11 cellular contexts compared by ENCODE assay signal in genomic region chr21:41677671-41678015, GRCh38.
DNase-seq lines count a peak whose midpoint lies in the region; ATAC-seq and TF ChIP-seq lines count a peak whose summit lies in the region.
"Had no signal": no experiment of that assay in that cellular context is flagged by ENCODE, and none has a peak within 500 bp of the region (broad histone marks: within the 10 kb centered on the region; RNA-seq: fewer than 3 reads in every experiment).

No MANE protein-coding gene starts in this region.

- POLR2A ChIA-PET in PC-9 (lab: Charles Lee; ENCODE audit: unreplicated experiment): interaction anchor here (0.7 to 2.4 kb wide), 11 partner anchors 13 to 101 kb away, joined by 4 to 25 read pairs (median 12); no protein-coding TSS in a partner anchor

- no peaks in the 10 kb centered on the region for H3K27me3 ChIP-seq in PC-9 (ENCODE audit: insufficient read depth, low read depth)
- H3K27me3 ChIP-seq in foreskin keratinocyte: no peaks in the 10 kb centered on the region
- no peaks in the 10 kb centered on the region for H3K27me3 ChIP-seq in thymus (ENCODE audit: control insufficient read depth, insufficient read depth)

- BruUV-seq in PC-9 (replicated peaks; lab: Mats Ljungman, UMichigan): no TSS peak

- CTCF ChIA-PET in PC-9 (lab: Charles Lee): interaction anchor here (1.0 to 1.6 kb wide), 2 partner anchors 43 to 65 kb away, joined by 6 read pairs; no protein-coding TSS in a partner anchor

- H3F3A ChIP-seq in PC-9 (ENCODE audit: insufficient read depth, low read depth): peaks cover 64% of the 10 kb centered on the region

- H3K4me3 ChIP-seq in PC-9: peak overlapping the region; percentile 56; the same call in 1 of the 2 replicates
- no peak overlapping the region for H3K4me3 ChIP-seq in thymus (ENCODE audit: low read length)

- peaks cover 30% of the 10 kb centered on the region for H3K79me2 ChIP-seq in PC-9 (ENCODE audit: low read depth)

- peak overlapping the region; percentile 88 for H3K4me2 ChIP-seq in PC-9

- H3K36me3 ChIP-seq in PC-9 (ENCODE audit: low read depth) (no peaks in the 10 kb centered on the region), thymus (ENCODE audit: control insufficient read depth, insufficient read depth) (no peaks in the 10 kb centered on the region)

- 85% methylated on average over 8 of the region's 8 CpGs for WGBS in thymus

- H2AFZ ChIP-seq in PC-9: no peak overlapping the region

- peak; percentile 76 for DNase-seq in NCI-H1092 (lab: John Stamatoyannopoulos, UW)
- DNase-seq in PC-9: peak; percentile 38 to 65
- no peak for DNase-seq in foreskin keratinocyte
- no peak for DNase-seq in stimulated activated CD4-positive, alpha-beta T cell treated with anti-CD3 and anti-CD28 coated beads, Interleukin-2, amount 100 ng/mL, for 24 hours
- no peak for DNase-seq in SK-N-DZ (ENCODE audit: low spot score)
- DNase-seq: anterior cingulate cortex; DND-41; naive thymus-derived CD8-positive, alpha-beta T cell; OCI-M1 had no signal

- H3K9me2 ChIP-seq in PC-9 (ENCODE audit: insufficient read depth): no peaks in the 10 kb centered on the region

- no peak for ATAC-seq in foreskin keratinocyte
- no peak for ATAC-seq in GM21526 (IDR thresholded peaks at IDR 0.05; ENCODE audit: low FRiP score, unreplicated experiment)
- ATAC-seq: naive thymus-derived CD8-positive, alpha-beta T cell had no signal

- no peaks in the 10 kb centered on the region for H4K20me1 ChIP-seq in PC-9 (ENCODE audit: insufficient read depth)

- TF ChIP-seq CTCF in PC-9 (conservative IDR thresholded peaks at IDR 0.05): no peak
- no peak for TF ChIP-seq CTCF in foreskin keratinocyte (conservative IDR thresholded peaks at IDR 0.05)

- peaks cover 43% of the 10 kb centered on the region for H3K4me1 ChIP-seq in PC-9 (replicated peaks; ENCODE audit: insufficient read depth)
- peaks cover 23% of the 10 kb centered on the region for H3K4me1 ChIP-seq in foreskin keratinocyte
- H3K4me1 ChIP-seq in thymus (ENCODE audit: control insufficient read depth, insufficient read depth, low read length): no peaks in the 10 kb centered on the region

- H3K9me3 ChIP-seq in PC-9 (ENCODE audit: insufficient read depth, low read depth) (no peaks in the 10 kb centered on the region), thymus (ENCODE audit: control insufficient read depth) (no peaks in the 10 kb centered on the region)

- H3K27ac ChIP-seq in PC-9 (peak overlapping the region; percentile 99), foreskin keratinocyte (peak overlapping the region; percentile 95), thymus (ENCODE audit: low read depth) (peak overlapping the region; percentile 22)

- intact Hi-C loops in PC-9 (cut with micrococcal nuclease; ENCODE audit: unreplicated experiment): loop anchor here (1.0 to 2.0 kb wide), 5 partner anchors 13 to 101 kb away; no protein-coding TSS in a partner anchor

Comparison
In these comparisons a context has a peak if more than half of its experiments do, and no peak if none do; other contexts are left out.
1. DNase-seq: peak in NCI-H1092 (single experiment) and PC-9 (2 of 2); none in foreskin keratinocyte (0 of 2), stimulated activated CD4-positive, alpha-beta T cell treated with anti-CD3 and anti-CD28 coated beads, Interleukin-2, amount 100 ng/mL, for 24 hours (0 of 2) and SK-N-DZ (single experiment).
2. H3K27ac ChIP-seq: peak in every context shown above with its lines; median percentile 99 in PC-9; 95 in foreskin keratinocyte; 22 in thymus.